Comparison of ENCODE assay signal across 19 cellular contexts in genomic region chr9:90789408-90789807, GRCh38. TPM values are rescaled to one million over a fixed set of nuclear protein-coding genes. Genes with fewer than 3 reads are reported as not detected.
"Had no signal": no experiment of that assay in that cellular context is flagged by ENCODE, and none has a peak within 500 bp of the region (broad histone marks: within the 10 kb centered on the region; RNA-seq: fewer than 3 reads in every experiment).

No MANE protein-coding gene starts in this region.

- H3K27me3 Mint-ChIP-seq: progenitor cell of endocrine pancreas had no signal

- DNase-seq: effector CD8-positive, alpha-beta T cell; endodermal cell; foreskin keratinocyte; glutamatergic neuron; heart right ventricle; hippocampal formation; left cardiac atrium; left lung; natural killer cell; right lobe of liver; small intestine; stimulated activated CD4-positive, alpha-beta T cell treated with anti-CD3 and anti-CD28 coated beads, Interleukin-15, amount 100 ng/mL, for 24 hours; stimulated activated CD4-positive, alpha-beta T cell treated with anti-CD3 and anti-CD28 coated beads, Interleukin-2, amount 100 ng/mL, for 48 hours; stimulated activated naive CD4-positive, alpha-beta T cell; stimulated activated naive CD8-positive, alpha-beta T cell treated with anti-CD3 and anti-CD28 coated beads, Interleukin-15, amount 100 ng/mL, for 72 hours; transverse colon had no signal

- H3K4me1 Mint-ChIP-seq: endodermal cell, natural killer cell had no signal

- H3K36me3 Mint-ChIP-seq: natural killer cell had no signal

- H3K27ac Mint-ChIP-seq: endodermal cell; natural killer cell; stimulated activated naive CD8-positive, alpha-beta T cell treated with anti-CD3 and anti-CD28 coated beads, Interleukin-15, amount 100 ng/mL, for 72 hours had no signal

- H3K4me3 Mint-ChIP-seq: endodermal cell; natural killer cell; stimulated activated naive CD8-positive, alpha-beta T cell treated with anti-CD3 and anti-CD28 coated beads, Interleukin-15, amount 100 ng/mL, for 72 hours had no signal

- ATAC-seq: foreskin keratinocyte; heart right ventricle; left cardiac atrium; left lung; natural killer cell; right lobe of liver; stimulated activated naive CD8-positive, alpha-beta T cell treated with anti-CD3 and anti-CD28 coated beads, Interleukin-15, amount 100 ng/mL, for 72 hours had no signal

- H3K9me3 Mint-ChIP-seq: natural killer cell had no signal

RNA-seq across cellular contexts. Expression of gene SYK, which starts 12.2 kb away (rescaled TPM):
- polyA plus RNA-seq: fibroblast of lung, neural cell had no signal
